Comparison of ENCODE assay signal across 11 cellular contexts in genomic region chr1:9592510-9593075, GRCh38.
DNase-seq lines count a peak whose midpoint lies in the region; ATAC-seq and TF ChIP-seq lines count a peak whose summit lies in the region.
"Had no signal": no experiment of that assay in that cellular context is flagged by ENCODE, and none has a peak within 500 bp of the region (broad histone marks: within the 10 kb centered on the region; RNA-seq: fewer than 3 reads in every experiment).

No MANE protein-coding gene starts in this region.

- peak overlapping the region; percentile 83 for H3K27ac ChIP-seq in RWPE1
- H3K27ac ChIP-seq: Peyer's patch had no signal

- H3K4me3 Mint-ChIP-seq in stimulated activated effector memory CD8-positive, alpha-beta T cell treated with anti-CD3 and anti-CD28 coated beads, Interleukin-12 subunit alpha, Interleukin-12 subunit beta, amount 100 ng/mL, for 72 hours: no peak overlapping the region
- H3K4me3 Mint-ChIP-seq: activated CD4-positive, alpha-beta T cell treated with anti-CD3 and anti-CD28 coated beads, Interleukin-2, amount 10 ng/mL, durations not matched to agents 24 days and 14 days; stimulated activated naive CD8-positive, alpha-beta T cell treated with anti-CD3 and anti-CD28 coated beads, Interleukin-15, Interleukin-2, amounts not matched to agents 100 ng/mL and 50 ng/mL, for 24 hours had no signal

- TF ChIP-seq CTCF in RWPE1 (conservative IDR thresholded peaks at IDR 0.05; ENCODE audit: low read depth): no peak

- H3K4me1 Mint-ChIP-seq in stimulated activated effector memory CD8-positive, alpha-beta T cell treated with anti-CD3 and anti-CD28 coated beads, Interleukin-12 subunit alpha, Interleukin-12 subunit beta, amount 100 ng/mL, for 72 hours: peaks cover 44% of the 10 kb centered on the region

- peak overlapping the region; percentile 56 for H3K27ac Mint-ChIP-seq in stimulated activated effector memory CD8-positive, alpha-beta T cell treated with anti-CD3 and anti-CD28 coated beads, Interleukin-12 subunit alpha, Interleukin-12 subunit beta, amount 100 ng/mL, for 72 hours
- H3K27ac Mint-ChIP-seq: stimulated activated naive CD8-positive, alpha-beta T cell treated with anti-CD3 and anti-CD28 coated beads, Interleukin-15, Interleukin-2, amounts not matched to agents 100 ng/mL and 50 ng/mL, for 24 hours had no signal

- CTCF ChIA-PET in RWPE1 (lab: Yijun Ruan, JAX): interaction anchor here (0.5 to 1.2 kb wide), 4 partner anchors 14 to 531 kb away, joined by 3 to 9 read pairs (median 4); no protein-coding TSS in a partner anchor

- H3K36me3 Mint-ChIP-seq in stimulated activated effector memory CD8-positive, alpha-beta T cell treated with anti-CD3 and anti-CD28 coated beads, Interleukin-12 subunit alpha, Interleukin-12 subunit beta, amount 100 ng/mL, for 72 hours: peaks cover 9% of the 10 kb centered on the region

- H3K9me3 Mint-ChIP-seq in stimulated activated effector memory CD8-positive, alpha-beta T cell treated with anti-CD3 and anti-CD28 coated beads, Interleukin-12 subunit alpha, Interleukin-12 subunit beta, amount 100 ng/mL, for 72 hours: no peaks in the 10 kb centered on the region
- H3K9me3 Mint-ChIP-seq: activated CD4-positive, alpha-beta T cell treated with anti-CD3 and anti-CD28 coated beads, Interleukin-2, amount 10 ng/mL, durations not matched to agents 24 days and 14 days; stimulated activated naive CD8-positive, alpha-beta T cell treated with anti-CD3 and anti-CD28 coated beads, Interleukin-15, Interleukin-2, amounts not matched to agents 100 ng/mL and 50 ng/mL, for 24 hours had no signal

- ATAC-seq in stimulated activated effector memory CD8-positive, alpha-beta T cell treated with anti-CD3 and anti-CD28 coated beads, Interleukin-12 subunit alpha, Interleukin-12 subunit beta, amount 100 ng/mL, for 72 hours: no peak
- ATAC-seq in GM21786 (IDR thresholded peaks at IDR 0.05; ENCODE audit: unreplicated experiment): no peak

- POLR2A ChIA-PET in RWPE1 (lab: Yijun Ruan, JAX; ENCODE audit: low non-redundant PET): interaction anchor here (0.6 kb wide), 2 partner anchors 41 to 60 kb away, joined by 3 to 4 read pairs; no protein-coding TSS in a partner anchor

- DNase-seq in activated effector memory CD4-positive, alpha-beta T cell treated with anti-CD3 and anti-CD28 coated beads, Interleukin-2, amount 50 U/mL, for 16 hours: peak; percentile 55
- DNase-seq in activated effector memory CD4-positive, alpha-beta T cell treated with Interleukin-2 at 50 U/mL for 16 hours: no peak
- DNase-seq in RWPE1 (ENCODE audit: low spot score): no peak
- DNase-seq in iPS-NIHi11 (ENCODE audit: low spot score): peak; percentile 3
- no peak for DNase-seq in stimulated activated effector memory CD8-positive, alpha-beta T cell treated with anti-CD3 and anti-CD28 coated beads, Interleukin-12 subunit alpha, Interleukin-12 subunit beta, amount 100 ng/mL, for 72 hours (ENCODE audit: low spot score in 2 of 2)
- DNase-seq in SW 1271 (lab: John Stamatoyannopoulos, UW): no peak
- DNase-seq in GOT3 (lab: John Stamatoyannopoulos, UW): no peak

Comparison
In these comparisons a context has a peak if more than half of its experiments do, and no peak if none do; other contexts are left out.
1. DNase-seq: peak in activated effector memory CD4-positive, alpha-beta T cell treated with anti-CD3 and anti-CD28 coated beads, Interleukin-2, amount 50 U/mL, for 16 hours (single experiment) and iPS-NIHi11 (single experiment); none in activated effector memory CD4-positive, alpha-beta T cell treated with Interleukin-2 at 50 U/mL for 16 hours (single experiment), RWPE1 (single experiment), stimulated activated effector memory CD8-positive, alpha-beta T cell treated with anti-CD3 and anti-CD28 coated beads, Interleukin-12 subunit alpha, Interleukin-12 subunit beta, amount 100 ng/mL, for 72 hours (0 of 2), SW 1271 (0 of 2) and GOT3 (single experiment).